Comparison of ENCODE assay signal across 3 cellular contexts in genomic region chr1:34843392-34844251, GRCh38.
TF ChIP-seq lines count a peak whose summit lies in the region.

No MANE protein-coding gene starts in this region.

TF ChIP-seq in liver, 16 proteins besides CTCF, POLR2A, EP300 and RAD21:
- TF ChIP-seq FOXA1 (IDR thresholded peaks at IDR 0.05), result no peak
- no peak for TF ChIP-seq SP1 (IDR thresholded peaks at IDR 0.05)
- TF ChIP-seq ZBTB33 (IDR thresholded peaks at IDR 0.05), result no peak
- TF ChIP-seq FOXA2 (IDR thresholded peaks at IDR 0.05), result no peak
- no peak for TF ChIP-seq HNF4G (IDR thresholded peaks at IDR 0.05)

TF ChIP-seq in HepG2, 621 proteins besides CTCF, POLR2A, EP300 and RAD21:
- no peak for TF ChIP-seq ATF6 (CRISPR knock-in tag; conservative IDR thresholded peaks at IDR 0.05)
- no peak for TF ChIP-seq ZNF121 (CRISPR knock-in tag; IDR thresholded peaks at IDR 0.05)
- TF ChIP-seq TBL1XR1 (IDR thresholded peaks at IDR 0.05; ENCODE audit: borderline replicate concordance, low read length, partially characterized antibody), result no peak
- no peak for TF ChIP-seq SRSF1 (optimal IDR thresholded peaks at IDR 0.05; ENCODE audit: low read depth, low read length)
- TF ChIP-seq USF2 (IDR thresholded peaks at IDR 0.05; ENCODE audit: low read depth, low read length), result no peak
- no peak for TF ChIP-seq USF2 (CRISPR knock-in tag; IDR thresholded peaks at IDR 0.05; ENCODE audit: borderline replicate concordance)
- TF ChIP-seq XRCC5 (optimal IDR thresholded peaks at IDR 0.05; ENCODE audit: low read length), result no peak
- TF ChIP-seq ZNF878 (CRISPR knock-in tag; IDR thresholded peaks at IDR 0.05), result no peak
- TF ChIP-seq CBFB (CRISPR knock-in tag; IDR thresholded peaks at IDR 0.05), result no peak
- TF ChIP-seq ZNF567 (CRISPR knock-in tag; IDR thresholded peaks at IDR 0.05; ENCODE audit: borderline replicate concordance), result no peak
- no peak for TF ChIP-seq ZNF792 (CRISPR knock-in tag; IDR thresholded peaks at IDR 0.05)
- TF ChIP-seq DRAP1 (CRISPR knock-in tag; IDR thresholded peaks at IDR 0.05), result no peak

TF ChIP-seq in H1, 55 proteins besides CTCF, POLR2A, EP300 and RAD21:
- TF ChIP-seq HDAC2 (IDR thresholded peaks at IDR 0.05; ENCODE audit: borderline replicate concordance in 1 of 2, low read depth in 2 of 2, low read length in 2 of 2), result no peak
- TF ChIP-seq JUN (IDR thresholded peaks at IDR 0.05; ENCODE audit: low read depth, low read length), result no peak
- TF ChIP-seq SP4 (IDR thresholded peaks at IDR 0.05; ENCODE audit: low read length), result no peak
- TF ChIP-seq POU5F1 (IDR thresholded peaks at IDR 0.05; ENCODE audit: low read depth, low read length), result no peak
- TF ChIP-seq RBBP5 (IDR thresholded peaks at IDR 0.05; ENCODE audit: borderline replicate concordance, low read depth, low read length), result no peak
